1 cellular context compared by ENCODE assay signal in the genomic region with DNA sequence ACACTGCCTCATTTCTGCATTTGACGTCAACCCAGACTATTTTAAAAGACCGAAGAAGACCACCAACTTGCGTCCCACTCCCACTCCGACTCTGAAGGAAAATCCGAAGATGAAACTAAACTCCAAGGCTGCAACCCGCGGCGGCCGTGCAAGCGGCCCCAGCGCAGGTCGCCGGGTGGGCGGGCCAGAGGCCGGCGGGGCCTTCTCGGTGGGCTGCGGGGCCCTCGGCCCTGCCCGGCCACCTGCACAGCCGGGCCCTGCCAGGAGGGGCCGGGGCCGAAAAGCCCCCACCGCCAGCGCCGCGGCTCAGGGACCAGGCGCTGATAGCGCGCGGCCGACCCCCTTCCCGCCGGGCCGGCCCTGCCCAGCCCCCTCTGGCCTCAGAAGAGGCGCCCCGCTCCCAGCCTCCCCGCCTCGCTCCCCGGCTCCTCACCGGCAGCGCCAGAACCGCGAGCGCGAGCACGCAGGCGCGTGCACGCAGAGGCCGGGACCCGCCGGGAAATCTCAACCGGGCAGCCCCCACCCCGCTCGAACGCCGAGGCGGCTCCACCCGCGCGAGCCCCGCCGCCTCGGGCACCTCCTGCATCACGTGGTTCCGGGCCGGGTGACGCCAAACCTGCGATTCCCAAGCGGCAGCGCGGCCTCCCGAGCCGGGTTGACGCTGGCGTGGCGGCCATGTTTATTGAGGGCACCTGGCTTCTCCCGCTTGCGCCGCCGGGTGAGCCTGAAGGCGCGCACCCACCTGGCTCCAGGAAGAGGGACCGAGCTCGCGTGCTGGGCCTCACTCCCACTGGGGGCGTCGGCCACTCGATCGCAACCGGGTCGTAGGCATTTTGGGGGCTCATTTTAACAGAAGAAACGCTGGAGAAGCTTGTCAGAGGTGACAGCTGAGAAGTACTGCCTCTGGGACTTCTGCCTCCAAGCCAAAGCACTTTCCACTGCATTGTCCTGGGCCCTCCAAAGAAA.
A peak's percentile ranks its signal among the peaks of the same experiment; 100 is the strongest.
TF ChIP-seq lines count a peak whose summit lies in the region.

A gene (minus strand): TSS at position 589 of the 966 bp plus-strand sequence. CDS start 1,170 bp downstream, outside the sequence.

TF ChIP-seq in HepG2, 621 proteins besides CTCF, POLR2A, EP300 and RAD21 (continued from another document and continues in another):
- TF ChIP-seq, protein P1, sequence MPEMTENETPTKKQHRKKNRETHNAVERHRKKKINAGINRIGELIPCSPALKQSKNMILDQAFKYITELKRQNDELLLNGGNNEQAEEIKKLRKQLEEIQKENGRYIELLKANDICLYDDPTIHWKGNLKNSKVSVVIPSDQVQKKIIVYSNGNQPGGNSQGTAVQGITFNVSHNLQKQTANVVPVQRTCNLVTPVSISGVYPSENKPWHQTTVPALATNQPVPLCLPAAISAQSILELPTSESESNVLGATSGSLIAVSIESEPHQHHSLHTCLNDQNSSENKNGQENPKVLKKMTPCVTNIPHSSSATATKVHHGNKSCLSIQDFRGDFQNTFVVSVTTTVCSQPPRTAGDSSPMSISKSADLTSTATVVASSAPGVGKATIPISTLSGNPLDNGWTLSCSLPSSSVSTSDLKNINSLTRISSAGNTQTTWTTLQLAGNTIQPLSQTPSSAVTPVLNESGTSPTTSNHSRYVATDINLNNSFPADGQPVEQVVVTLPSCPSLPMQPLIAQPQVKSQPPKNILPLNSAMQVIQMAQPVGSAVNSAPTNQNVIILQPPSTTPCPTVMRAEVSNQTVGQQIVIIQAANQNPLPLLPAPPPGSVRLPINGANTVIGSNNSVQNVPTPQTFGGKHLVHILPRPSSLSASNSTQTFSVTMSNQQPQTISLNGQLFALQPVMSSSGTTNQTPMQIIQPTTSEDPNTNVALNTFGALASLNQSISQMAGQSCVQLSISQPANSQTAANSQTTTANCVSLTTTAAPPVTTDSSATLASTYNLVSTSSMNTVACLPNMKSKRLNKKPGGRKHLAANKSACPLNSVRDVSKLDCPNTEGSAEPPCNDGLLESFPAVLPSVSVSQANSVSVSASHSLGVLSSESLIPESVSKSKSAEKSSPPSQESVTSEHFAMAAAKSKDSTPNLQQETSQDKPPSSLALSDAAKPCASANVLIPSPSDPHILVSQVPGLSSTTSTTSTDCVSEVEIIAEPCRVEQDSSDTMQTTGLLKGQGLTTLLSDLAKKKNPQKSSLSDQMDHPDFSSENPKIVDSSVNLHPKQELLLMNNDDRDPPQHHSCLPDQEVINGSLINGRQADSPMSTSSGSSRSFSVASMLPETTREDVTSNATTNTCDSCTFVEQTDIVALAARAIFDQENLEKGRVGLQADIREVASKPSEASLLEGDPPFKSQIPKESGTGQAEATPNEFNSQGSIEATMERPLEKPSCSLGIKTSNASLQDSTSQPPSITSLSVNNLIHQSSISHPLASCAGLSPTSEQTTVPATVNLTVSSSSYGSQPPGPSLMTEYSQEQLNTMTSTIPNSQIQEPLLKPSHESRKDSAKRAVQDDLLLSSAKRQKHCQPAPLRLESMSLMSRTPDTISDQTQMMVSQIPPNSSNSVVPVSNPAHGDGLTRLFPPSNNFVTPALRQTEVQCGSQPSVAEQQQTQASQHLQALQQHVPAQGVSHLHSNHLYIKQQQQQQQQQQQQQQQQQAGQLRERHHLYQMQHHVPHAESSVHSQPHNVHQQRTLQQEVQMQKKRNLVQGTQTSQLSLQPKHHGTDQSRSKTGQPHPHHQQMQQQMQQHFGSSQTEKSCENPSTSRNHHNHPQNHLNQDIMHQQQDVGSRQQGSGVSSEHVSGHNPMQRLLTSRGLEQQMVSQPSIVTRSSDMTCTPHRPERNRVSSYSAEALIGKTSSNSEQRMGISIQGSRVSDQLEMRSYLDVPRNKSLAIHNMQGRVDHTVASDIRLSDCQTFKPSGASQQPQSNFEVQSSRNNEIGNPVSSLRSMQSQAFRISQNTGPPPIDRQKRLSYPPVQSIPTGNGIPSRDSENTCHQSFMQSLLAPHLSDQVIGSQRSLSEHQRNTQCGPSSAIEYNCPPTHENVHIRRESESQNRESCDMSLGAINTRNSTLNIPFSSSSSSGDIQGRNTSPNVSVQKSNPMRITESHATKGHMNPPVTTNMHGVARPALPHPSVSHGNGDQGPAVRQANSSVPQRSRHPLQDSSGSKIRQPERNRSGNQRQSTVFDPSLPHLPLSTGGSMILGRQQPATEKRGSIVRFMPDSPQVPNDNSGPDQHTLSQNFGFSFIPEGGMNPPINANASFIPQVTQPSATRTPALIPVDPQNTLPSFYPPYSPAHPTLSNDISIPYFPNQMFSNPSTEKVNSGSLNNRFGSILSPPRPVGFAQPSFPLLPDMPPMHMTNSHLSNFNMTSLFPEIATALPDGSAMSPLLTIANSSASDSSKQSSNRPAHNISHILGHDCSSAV (CRISPR knock-in tag; IDR thresholded peaks at IDR 0.05; ENCODE audit: borderline replicate concordance): no peak
- TF ChIP-seq SP2 (CRISPR knock-in tag; IDR thresholded peaks at IDR 0.05): peak; percentile 63
- no peak for TF ChIP-seq NFYB (CRISPR knock-in tag; IDR thresholded peaks at IDR 0.05)
- TF ChIP-seq ZNF766 (CRISPR knock-in tag; IDR thresholded peaks at IDR 0.05; ENCODE audit: borderline replicate concordance): peak; percentile 79; the same call in 1 of the 2 replicates
- TF ChIP-seq KMT2B (CRISPR knock-in tag; IDR thresholded peaks at IDR 0.05): peak; percentile 91
- TF ChIP-seq MYNN (CRISPR knock-in tag; IDR thresholded peaks at IDR 0.05; ENCODE audit: low read depth): no peak
- TF ChIP-seq, protein P2, sequence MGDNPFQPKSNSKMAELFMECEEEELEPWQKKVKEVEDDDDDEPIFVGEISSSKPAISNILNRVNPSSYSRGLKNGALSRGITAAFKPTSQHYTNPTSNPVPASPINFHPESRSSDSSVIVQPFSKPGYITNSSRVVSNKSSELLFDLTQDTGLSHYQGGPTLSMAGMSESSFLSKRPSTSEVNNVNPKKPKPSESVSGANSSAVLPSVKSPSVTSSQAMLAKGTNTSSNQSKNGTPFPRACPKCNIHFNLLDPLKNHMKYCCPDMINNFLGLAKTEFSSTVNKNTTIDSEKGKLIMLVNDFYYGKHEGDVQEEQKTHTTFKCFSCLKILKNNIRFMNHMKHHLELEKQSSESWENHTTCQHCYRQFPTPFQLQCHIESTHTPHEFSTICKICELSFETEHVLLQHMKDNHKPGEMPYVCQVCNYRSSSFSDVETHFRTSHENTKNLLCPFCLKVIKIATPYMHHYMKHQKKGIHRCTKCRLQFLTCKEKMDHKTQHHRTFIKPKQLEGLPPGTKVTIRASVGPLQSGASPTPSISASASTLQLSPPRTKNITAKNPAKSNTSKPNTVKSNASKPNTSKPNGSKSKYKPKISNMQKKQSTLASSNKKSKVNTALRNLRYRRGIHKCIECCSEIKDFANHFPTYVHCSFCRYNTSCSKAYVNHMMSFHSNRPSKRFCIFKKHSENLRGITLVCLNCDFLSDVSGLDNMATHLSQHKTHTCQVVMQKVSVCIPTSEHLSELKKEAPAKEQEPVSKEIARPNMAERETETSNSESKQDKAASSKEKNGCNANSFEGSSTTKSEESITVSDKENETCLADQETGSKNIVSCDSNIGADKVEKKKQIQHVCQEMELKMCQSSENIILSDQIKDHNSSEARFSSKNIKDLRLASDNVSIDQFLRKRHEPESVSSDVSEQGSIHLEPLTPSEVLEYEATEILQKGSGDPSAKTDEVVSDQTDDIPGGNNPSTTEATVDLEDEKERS (CRISPR knock-in tag; IDR thresholded peaks at IDR 0.05): peak; percentile 34; the same call in 1 of the 2 replicates
- TF ChIP-seq GZF1 (CRISPR knock-in tag; IDR thresholded peaks at IDR 0.05): no peak
- peak; percentile 90; the same call in 1 of the 2 replicates for TF ChIP-seq KLF15 (CRISPR knock-in tag; IDR thresholded peaks at IDR 0.05; ENCODE audit: borderline replicate concordance)
- TF ChIP-seq, protein P3, sequence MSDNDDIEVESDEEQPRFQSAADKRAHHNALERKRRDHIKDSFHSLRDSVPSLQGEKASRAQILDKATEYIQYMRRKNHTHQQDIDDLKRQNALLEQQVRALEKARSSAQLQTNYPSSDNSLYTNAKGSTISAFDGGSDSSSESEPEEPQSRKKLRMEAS (IDR thresholded peaks at IDR 0.05): peak; percentile 92
- no peak for TF ChIP-seq SP1 (IDR thresholded peaks at IDR 0.05)
- TF ChIP-seq SP1 (CRISPR knock-in tag; IDR thresholded peaks at IDR 0.05): peak; percentile 66
- peak; percentile 53; the same call in 1 of the 2 replicates for TF ChIP-seq ELF3 (CRISPR knock-in tag; IDR thresholded peaks at IDR 0.05)
- TF ChIP-seq GATAD1 (CRISPR knock-in tag; IDR thresholded peaks at IDR 0.05): peak; percentile 71
- peak; percentile 68; the same call in 1 of the 2 replicates for TF ChIP-seq ZNF552 (CRISPR knock-in tag; IDR thresholded peaks at IDR 0.05; ENCODE audit: borderline replicate concordance)
- peak; percentile 57; the same call in 1 of the 2 replicates for TF ChIP-seq ZNF761 (CRISPR knock-in tag; conservative IDR thresholded peaks at IDR 0.05)
- TF ChIP-seq RFXAP (CRISPR knock-in tag; IDR thresholded peaks at IDR 0.05; ENCODE audit: borderline replicate concordance): peak; percentile 22; the same call in 1 of the 2 replicates
- TF ChIP-seq, protein P4, sequence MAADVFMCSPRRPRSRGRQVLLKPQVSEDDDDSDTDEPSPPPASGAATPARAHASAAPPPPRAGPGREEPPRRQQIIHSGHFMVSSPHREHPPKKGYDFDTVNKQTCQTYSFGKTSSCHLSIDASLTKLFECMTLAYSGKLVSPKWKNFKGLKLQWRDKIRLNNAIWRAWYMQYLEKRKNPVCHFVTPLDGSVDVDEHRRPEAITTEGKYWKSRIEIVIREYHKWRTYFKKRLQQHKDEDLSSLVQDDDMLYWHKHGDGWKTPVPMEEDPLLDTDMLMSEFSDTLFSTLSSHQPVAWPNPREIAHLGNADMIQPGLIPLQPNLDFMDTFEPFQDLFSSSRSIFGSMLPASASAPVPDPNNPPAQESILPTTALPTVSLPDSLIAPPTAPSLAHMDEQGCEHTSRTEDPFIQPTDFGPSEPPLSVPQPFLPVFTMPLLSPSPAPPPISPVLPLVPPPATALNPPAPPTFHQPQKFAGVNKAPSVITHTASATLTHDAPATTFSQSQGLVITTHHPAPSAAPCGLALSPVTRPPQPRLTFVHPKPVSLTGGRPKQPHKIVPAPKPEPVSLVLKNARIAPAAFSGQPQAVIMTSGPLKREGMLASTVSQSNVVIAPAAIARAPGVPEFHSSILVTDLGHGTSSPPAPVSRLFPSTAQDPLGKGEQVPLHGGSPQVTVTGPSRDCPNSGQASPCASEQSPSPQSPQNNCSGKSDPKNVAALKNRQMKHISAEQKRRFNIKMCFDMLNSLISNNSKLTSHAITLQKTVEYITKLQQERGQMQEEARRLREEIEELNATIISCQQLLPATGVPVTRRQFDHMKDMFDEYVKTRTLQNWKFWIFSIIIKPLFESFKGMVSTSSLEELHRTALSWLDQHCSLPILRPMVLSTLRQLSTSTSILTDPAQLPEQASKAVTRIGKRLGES (CRISPR knock-in tag; IDR thresholded peaks at IDR 0.05; ENCODE audit: borderline replicate concordance): 0 out of 2 replicates have a peak, but pooled peaks have one; percentile 68
- no peak for TF ChIP-seq HDAC6 (IDR thresholded peaks at IDR 0.05; ENCODE audit: low read depth, low read length)
- TF ChIP-seq, protein P5, sequence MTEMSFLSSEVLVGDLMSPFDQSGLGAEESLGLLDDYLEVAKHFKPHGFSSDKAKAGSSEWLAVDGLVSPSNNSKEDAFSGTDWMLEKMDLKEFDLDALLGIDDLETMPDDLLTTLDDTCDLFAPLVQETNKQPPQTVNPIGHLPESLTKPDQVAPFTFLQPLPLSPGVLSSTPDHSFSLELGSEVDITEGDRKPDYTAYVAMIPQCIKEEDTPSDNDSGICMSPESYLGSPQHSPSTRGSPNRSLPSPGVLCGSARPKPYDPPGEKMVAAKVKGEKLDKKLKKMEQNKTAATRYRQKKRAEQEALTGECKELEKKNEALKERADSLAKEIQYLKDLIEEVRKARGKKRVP (CRISPR knock-in tag; IDR thresholded peaks at IDR 0.05): peak in 1 of 2 experiments; percentile 19; a peak in 1 of 4 replicates
- TF ChIP-seq, protein P6, sequence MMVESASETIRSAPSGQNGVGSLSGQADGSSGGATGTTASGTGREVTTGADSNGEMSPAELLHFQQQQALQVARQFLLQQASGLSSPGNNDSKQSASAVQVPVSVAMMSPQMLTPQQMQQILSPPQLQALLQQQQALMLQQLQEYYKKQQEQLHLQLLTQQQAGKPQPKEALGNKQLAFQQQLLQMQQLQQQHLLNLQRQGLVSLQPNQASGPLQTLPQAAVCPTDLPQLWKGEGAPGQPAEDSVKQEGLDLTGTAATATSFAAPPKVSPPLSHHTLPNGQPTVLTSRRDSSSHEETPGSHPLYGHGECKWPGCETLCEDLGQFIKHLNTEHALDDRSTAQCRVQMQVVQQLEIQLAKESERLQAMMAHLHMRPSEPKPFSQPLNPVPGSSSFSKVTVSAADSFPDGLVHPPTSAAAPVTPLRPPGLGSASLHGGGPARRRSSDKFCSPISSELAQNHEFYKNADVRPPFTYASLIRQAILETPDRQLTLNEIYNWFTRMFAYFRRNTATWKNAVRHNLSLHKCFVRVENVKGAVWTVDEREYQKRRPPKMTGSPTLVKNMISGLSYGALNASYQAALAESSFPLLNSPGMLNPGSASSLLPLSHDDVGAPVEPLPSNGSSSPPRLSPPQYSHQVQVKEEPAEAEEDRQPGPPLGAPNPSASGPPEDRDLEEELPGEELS (CRISPR knock-in tag; IDR thresholded peaks at IDR 0.05): peak; percentile 47
- TF ChIP-seq, protein P7, sequence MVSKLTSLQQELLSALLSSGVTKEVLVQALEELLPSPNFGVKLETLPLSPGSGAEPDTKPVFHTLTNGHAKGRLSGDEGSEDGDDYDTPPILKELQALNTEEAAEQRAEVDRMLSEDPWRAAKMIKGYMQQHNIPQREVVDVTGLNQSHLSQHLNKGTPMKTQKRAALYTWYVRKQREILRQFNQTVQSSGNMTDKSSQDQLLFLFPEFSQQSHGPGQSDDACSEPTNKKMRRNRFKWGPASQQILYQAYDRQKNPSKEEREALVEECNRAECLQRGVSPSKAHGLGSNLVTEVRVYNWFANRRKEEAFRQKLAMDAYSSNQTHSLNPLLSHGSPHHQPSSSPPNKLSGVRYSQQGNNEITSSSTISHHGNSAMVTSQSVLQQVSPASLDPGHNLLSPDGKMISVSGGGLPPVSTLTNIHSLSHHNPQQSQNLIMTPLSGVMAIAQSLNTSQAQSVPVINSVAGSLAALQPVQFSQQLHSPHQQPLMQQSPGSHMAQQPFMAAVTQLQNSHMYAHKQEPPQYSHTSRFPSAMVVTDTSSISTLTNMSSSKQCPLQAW (CRISPR knock-in tag; IDR thresholded peaks at IDR 0.05): peak; percentile 68
- TF ChIP-seq NRL (CRISPR knock-in tag; IDR thresholded peaks at IDR 0.05; ENCODE audit: borderline replicate concordance): peak; percentile 88
- TF ChIP-seq, protein P8, sequence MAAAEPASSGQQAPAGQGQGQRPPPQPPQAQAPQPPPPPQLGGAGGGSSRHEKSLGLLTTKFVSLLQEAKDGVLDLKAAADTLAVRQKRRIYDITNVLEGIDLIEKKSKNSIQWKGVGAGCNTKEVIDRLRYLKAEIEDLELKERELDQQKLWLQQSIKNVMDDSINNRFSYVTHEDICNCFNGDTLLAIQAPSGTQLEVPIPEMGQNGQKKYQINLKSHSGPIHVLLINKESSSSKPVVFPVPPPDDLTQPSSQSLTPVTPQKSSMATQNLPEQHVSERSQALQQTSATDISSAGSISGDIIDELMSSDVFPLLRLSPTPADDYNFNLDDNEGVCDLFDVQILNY (CRISPR knock-in tag; conservative IDR thresholded peaks at IDR 0.05): peak; percentile 77; the same call in 1 of the 2 replicates
- peak; percentile 43; the same call in 1 of the 2 replicates for TF ChIP-seq SNAPC2 (CRISPR knock-in tag; IDR thresholded peaks at IDR 0.05)
- TF ChIP-seq SIX1 (CRISPR knock-in tag; IDR thresholded peaks at IDR 0.05; ENCODE audit: borderline replicate concordance): 0 out of 2 replicates have a peak, but pooled peaks have one; percentile 19
- TF ChIP-seq MED1 (CRISPR knock-in tag; IDR thresholded peaks at IDR 0.05): peak; percentile 57; the same call in 1 of the 2 replicates
- TF ChIP-seq MYC (CRISPR knock-in tag; IDR thresholded peaks at IDR 0.05; ENCODE audit: borderline replicate concordance): peak; percentile 69; the same call in 1 of the 2 replicates
- TF ChIP-seq ZNF781 (CRISPR knock-in tag; IDR thresholded peaks at IDR 0.05; ENCODE audit: borderline replicate concordance, not compliant biosample characterization): peak; percentile 94
- TF ChIP-seq NFYC (CRISPR knock-in tag; IDR thresholded peaks at IDR 0.05): peak; percentile 36; the same call in 1 of the 2 replicates
